In genomic region chr13:74571811-74572210, GRCh38 we compare ENCODE assay signal across 28 cellular contexts.
"Had no signal": no experiment of that assay in that cellular context is flagged by ENCODE, and none has a peak within 500 bp of the region (broad histone marks: within the 10 kb centered on the region; RNA-seq: fewer than 3 reads in every experiment).

No MANE protein-coding gene starts in this region.

- H3K27ac ChIP-seq: coronary artery, gastroesophageal sphincter, heart right ventricle, lower lobe of right lung, prostate gland, right atrium auricular region, sigmoid colon, stomach, thyroid gland, vagina had no signal

- H3K4me3 Mint-ChIP-seq: memory B cell; mesothelial cell of epicardium; naive B cell; natural killer cell treated with Interleukin-12 subunit alpha and Interleukin-12 subunit beta and Interleukin-15 and Interleukin-18, amount 100 ng/mL, for 72 hours; neural crest cell; stimulated activated effector memory CD8-positive, alpha-beta T cell treated with anti-CD3 and anti-CD28 coated beads, Interleukin-12 subunit alpha, Interleukin-12 subunit beta, amount 100 ng/mL, for 72 hours had no signal

- H3K9me3 Mint-ChIP-seq: memory B cell; mesothelial cell of epicardium; naive B cell; natural killer cell treated with Interleukin-12 subunit alpha and Interleukin-12 subunit beta and Interleukin-15 and Interleukin-18, amount 100 ng/mL, for 72 hours; neural crest cell; stimulated activated effector memory CD8-positive, alpha-beta T cell treated with anti-CD3 and anti-CD28 coated beads, Interleukin-12 subunit alpha, Interleukin-12 subunit beta, amount 100 ng/mL, for 72 hours had no signal

- H3K27me3 ChIP-seq: right atrium auricular region, sigmoid colon, thyroid gland, vagina had no signal

- H3K9me3 ChIP-seq: gastroesophageal sphincter, heart right ventricle, lower lobe of right lung, mucosa of descending colon, prostate gland, right atrium auricular region, sigmoid colon, stomach, thyroid gland, vagina had no signal

- H3K4me1 ChIP-seq: prostate gland, thyroid gland had no signal

- DNase-seq: dermis blood vessel endothelial cell; effector memory CD4-positive, alpha-beta T cell; foreskin fibroblast; glutamatergic neuron; heart right ventricle; hippocampal formation; left ventricle myocardium superior; lower lobe of right lung; mucosa of descending colon; naive B cell; sigmoid colon; stimulated activated CD4-positive, alpha-beta T cell treated with anti-CD3 and anti-CD28 coated beads, Interleukin-2, amount 100 ng/mL, for 24 hours; stimulated activated CD4-positive, alpha-beta T cell treated with anti-CD3 and anti-CD28 coated beads, Interleukin-4, amount 100 ng/mL, for 24 hours; stimulated activated naive CD4-positive, alpha-beta T cell treated with Interleukin-2 at 50 U/mL for 16 hours; stomach; thyroid gland; trophoblast cell had no signal

- H3K27ac Mint-ChIP-seq: memory B cell; mesothelial cell of epicardium; naive B cell; natural killer cell treated with Interleukin-12 subunit alpha and Interleukin-12 subunit beta and Interleukin-15 and Interleukin-18, amount 100 ng/mL, for 72 hours; stimulated activated effector memory CD8-positive, alpha-beta T cell treated with anti-CD3 and anti-CD28 coated beads, Interleukin-12 subunit alpha, Interleukin-12 subunit beta, amount 100 ng/mL, for 72 hours had no signal

- H3K4me3 ChIP-seq: coronary artery, gastroesophageal sphincter, heart right ventricle, lower lobe of right lung, mucosa of descending colon, prostate gland, right atrium auricular region, sigmoid colon, stomach, thyroid gland, vagina had no signal

- H3K36me3 Mint-ChIP-seq: memory B cell; mesothelial cell of epicardium; natural killer cell treated with Interleukin-12 subunit alpha and Interleukin-12 subunit beta and Interleukin-15 and Interleukin-18, amount 100 ng/mL, for 72 hours; stimulated activated effector memory CD8-positive, alpha-beta T cell treated with anti-CD3 and anti-CD28 coated beads, Interleukin-12 subunit alpha, Interleukin-12 subunit beta, amount 100 ng/mL, for 72 hours had no signal

- H3K36me3 ChIP-seq: gastroesophageal sphincter, heart right ventricle, lower lobe of right lung, prostate gland, right atrium auricular region, sigmoid colon, stomach, thyroid gland, vagina had no signal

- ATAC-seq: esophagus mucosa; gastroesophageal sphincter; heart right ventricle; left ventricle myocardium superior; lower lobe of right lung; mucosa of descending colon; natural killer cell treated with Interleukin-12 subunit alpha and Interleukin-12 subunit beta and Interleukin-15 and Interleukin-18, amount 100 ng/mL, for 72 hours; stimulated activated effector memory CD8-positive, alpha-beta T cell treated with anti-CD3 and anti-CD28 coated beads, Interleukin-12 subunit alpha, Interleukin-12 subunit beta, amount 100 ng/mL, for 72 hours had no signal
